Comparison of ENCODE assay signal across 23 cellular contexts in genomic region chr7:5170251-5170650, GRCh38. TPM values are rescaled to one million over a fixed set of nuclear protein-coding genes. Genes with fewer than 3 reads are reported as not detected.
DNase-seq lines count a peak whose midpoint lies in the region; ATAC-seq and TF ChIP-seq lines count a peak whose summit lies in the region.
"Had no signal": no experiment of that assay in that cellular context is flagged by ENCODE, and none has a peak within 500 bp of the region (broad histone marks: within the 10 kb centered on the region; RNA-seq: fewer than 3 reads in every experiment).

No MANE protein-coding gene starts in this region.

- H3K27ac ChIP-seq in CD4-positive, alpha-beta memory T cell (ENCODE audit: low read depth, low read length) = no peak overlapping the region
- H3K27ac ChIP-seq in DND-41 (ENCODE audit: low read length) (no peak overlapping the region), upper lobe of left lung (no peak overlapping the region), Karpas-422 (ENCODE audit: low read length) (no peak overlapping the region)
- H3K27ac ChIP-seq: SJSA1 had no signal

- intact Hi-C loops in CD4-positive, alpha-beta memory T cell (cut with micrococcal nuclease) = no loop called here
- intact Hi-C loops in posterior vena cava (cut with DNase I) = no loop called here

- no peak overlapping the region for H3K9ac ChIP-seq in DND-41 (ENCODE audit: low read depth, low read length)
- H3K9ac ChIP-seq in Karpas-422 (ENCODE audit: low read length) = no peak overlapping the region

- H3K4me2 ChIP-seq in DND-41 (ENCODE audit: insufficient read depth, low read length) (no peak overlapping the region), Karpas-422 (ENCODE audit: low read depth, low read length, poor library complexity, severe bottlenecking) (no peak overlapping the region)
- H3K4me2 ChIP-seq: GM23338 had no signal

- ATAC-seq in DND-41 (ENCODE audit: insufficient read depth, low read depth) (0 out of 3 replicates have a peak, but pooled peaks have one; percentile 24), upper lobe of left lung (ENCODE audit: low FRiP score in 2 of 2) (no peak)
- ATAC-seq: GM23338, K562, PC-3 had no signal

- no peaks in the 10 kb centered on the region for H3K27me3 ChIP-seq in CD4-positive, alpha-beta memory T cell (ENCODE audit: insufficient read depth, low read length)
- no peaks in the 10 kb centered on the region for H3K27me3 ChIP-seq in DND-41 (ENCODE audit: insufficient read depth, low read length, poor library complexity)
- no peaks in the 10 kb centered on the region for H3K27me3 ChIP-seq in upper lobe of left lung
- H3K27me3 ChIP-seq in Karpas-422 (ENCODE audit: low read length) = no peaks in the 10 kb centered on the region
- H3K27me3 ChIP-seq: SJSA1 had no signal

- 44 to 54% methylated on average over 4 of the region's 4 CpGs for WGBS in upper lobe of left lung, 2 donors

- TF ChIP-seq CTCF in DND-41 (IDR thresholded peaks at IDR 0.05; ENCODE audit: borderline replicate concordance, extremely low read depth, low read length, poor library complexity, severe bottlenecking) (no peak), chondrocyte (IDR thresholded peaks at IDR 0.05) (no peak), upper lobe of left lung (IDR thresholded peaks at IDR 0.05) (no peak)

- CTCF ChIA-PET in CD4-positive, alpha-beta memory T cell (lab: Charles Lee; ENCODE audit: partially characterized antibody) = interaction anchor here (0.6 kb wide), 1 partner anchor 632 kb away, joined by 3 read pairs; no protein-coding TSS in a partner anchor

- H3K27me3 Mint-ChIP-seq in CD4-positive, alpha-beta memory T cell = peaks cover 0 to 1% of the 10 kb centered on the region in 2 donors
- H3K27me3 Mint-ChIP-seq in chondrocyte (ENCODE audit: low read depth) = peaks cover 15% of the 10 kb centered on the region

- H3K79me2 ChIP-seq in DND-41 (ENCODE audit: insufficient read depth, low read length) (no peaks in the 10 kb centered on the region), Karpas-422 (ENCODE audit: low read length) (no peaks in the 10 kb centered on the region)

- H4K20me1 ChIP-seq in DND-41 (ENCODE audit: insufficient read depth, low read length) (no peaks in the 10 kb centered on the region), Karpas-422 (ENCODE audit: insufficient read depth, low read depth, low read length) (no peaks in the 10 kb centered on the region)

- no peak for TF ChIP-seq POLR2A in upper lobe of left lung (IDR thresholded peaks at IDR 0.05)

- DNase-seq in CD4-positive, alpha-beta memory T cell = peak in 1 of 5 donors; percentile 31
- DNase-seq in DND-41 = no peak
- DNase-seq in chondrocyte (ENCODE audit: low spot score) = peak; percentile 49
- DNase-seq in posterior vena cava (ENCODE audit: low spot score) = peak; percentile 49
- no peak for DNase-seq in upper lobe of left lung
- DNase-seq in NCI-H2029 treated with DMSO at 0.1 percent for 48 hours (lab: John Stamatoyannopoulos, UW) = no peak
- DNase-seq in Karpas-422 = no peak
- DNase-seq: C1 segment of cervical spinal cord; DMS153; HFFc6; MV-4-11; NCI-H1105; NCI-H146; NCI-H2029; NCI-H446 treated with DMSO at 0.1 percent for 48 hours; NCI-H526; NCI-H82; NK-92 treated with Interleukin-12 subunit alpha and Interleukin-12 subunit beta, amount 100 ng/mL, for 24 hours; PC-3 had no signal

- TF ChIP-seq EP300 in upper lobe of left lung (IDR thresholded peaks at IDR 0.05) = no peak

- peak overlapping the region in 5 of 7 donors; percentile 41 to 85 (median 65) for H3K27ac Mint-ChIP-seq in CD4-positive, alpha-beta memory T cell
- no peak overlapping the region for H3K27ac Mint-ChIP-seq in chondrocyte (ENCODE audit: unreplicated experiment)
- H3K27ac Mint-ChIP-seq: GM23338, HFFc6 had no signal

- no peaks in the 10 kb centered on the region for H3K9me2 ChIP-seq in Karpas-422 (replicated peaks; ENCODE audit: insufficient read depth, low read length)

- H3K4me3 Mint-ChIP-seq in CD4-positive, alpha-beta memory T cell = peak overlapping the region in 4 of 8 donors; percentile 66 to 79 (median 70)
- no peak overlapping the region for H3K4me3 Mint-ChIP-seq in chondrocyte (ENCODE audit: unreplicated experiment)
- H3K4me3 Mint-ChIP-seq: GM23338, HFFc6 had no signal

- no peak overlapping the region for H3K4me3 ChIP-seq in CD4-positive, alpha-beta memory T cell (ENCODE audit: low read length in 2 of 2)
- no peak overlapping the region for H3K4me3 ChIP-seq in DND-41 (ENCODE audit: low read depth in 1 of 2, low read length in 2 of 2)
- H3K4me3 ChIP-seq in upper lobe of left lung = no peak overlapping the region
- no peak overlapping the region for H3K4me3 ChIP-seq in Karpas-422 (ENCODE audit: low read length)
- H3K4me3 ChIP-seq: GM23338, HAP-1, K562, SJSA1 had no signal

- H3K4me1 Mint-ChIP-seq in CD4-positive, alpha-beta memory T cell = peaks cover 0 to 14% (median 7%) of the 10 kb centered on the region in 4 donors
- no peaks in the 10 kb centered on the region for H3K4me1 Mint-ChIP-seq in chondrocyte (ENCODE audit: low read depth)
- H3K4me1 Mint-ChIP-seq: GM23338 had no signal

- no peak overlapping the region for H2AFZ ChIP-seq in DND-41 (ENCODE audit: low read depth, low read length)
- no peak overlapping the region for H2AFZ ChIP-seq in Karpas-422 (ENCODE audit: low read length)
- H2AFZ ChIP-seq: GM23338 had no signal

- no peaks in the 10 kb centered on the region for H3K9me3 ChIP-seq in CD4-positive, alpha-beta memory T cell (ENCODE audit: control insufficient read depth in 1 of 2, low read length in 2 of 2)
- H3K9me3 ChIP-seq in DND-41 (ENCODE audit: insufficient read depth, low read length, severe bottlenecking) (no peaks in the 10 kb centered on the region), upper lobe of left lung (no peaks in the 10 kb centered on the region), Karpas-422 (ENCODE audit: low read length) (no peaks in the 10 kb centered on the region)
- H3K9me3 ChIP-seq: HAP-1, SJSA1 had no signal

- no peaks in the 10 kb centered on the region for H3K36me3 ChIP-seq in CD4-positive, alpha-beta memory T cell (ENCODE audit: insufficient read depth, low read length)
- no peaks in the 10 kb centered on the region for H3K36me3 ChIP-seq in DND-41 (ENCODE audit: insufficient read depth, low read length)
- H3K36me3 ChIP-seq in upper lobe of left lung = no peaks in the 10 kb centered on the region
- no peaks in the 10 kb centered on the region for H3K36me3 ChIP-seq in Karpas-422 (ENCODE audit: insufficient read depth, low read length)
- H3K36me3 ChIP-seq: HAP-1, SJSA1 had no signal

- H3K9me3 Mint-ChIP-seq in CD4-positive, alpha-beta memory T cell = peaks cover 0 to 2% (median 0%) of the 10 kb centered on the region in 8 donors
- H3K9me3 Mint-ChIP-seq in chondrocyte (ENCODE audit: low read depth) = no peaks in the 10 kb centered on the region
- H3K9me3 Mint-ChIP-seq: GM23338, HFFc6 had no signal

- H3K4me1 ChIP-seq in CD4-positive, alpha-beta memory T cell (ENCODE audit: insufficient read depth, low read length) = no peaks in the 10 kb centered on the region
- H3K4me1 ChIP-seq in DND-41 (ENCODE audit: insufficient read depth, low read length) = no peaks in the 10 kb centered on the region
- H3K4me1 ChIP-seq in upper lobe of left lung = no peaks in the 10 kb centered on the region
- H3K4me1 ChIP-seq in Karpas-422 (ENCODE audit: low read length) = no peaks in the 10 kb centered on the region
- H3K4me1 ChIP-seq: SJSA1 had no signal

- POLR2A ChIA-PET in CD4-positive, alpha-beta memory T cell (lab: Charles Lee; ENCODE audit: partially characterized antibody) = no interaction called here

- no peaks in the 10 kb centered on the region for H3K36me3 Mint-ChIP-seq in CD4-positive, alpha-beta memory T cell
- H3K36me3 Mint-ChIP-seq in chondrocyte (ENCODE audit: low read depth) = no peaks in the 10 kb centered on the region

RNA-seq across cellular contexts. Expression of gene WIPI2, which starts 19.8 kb away (rescaled TPM):
- 10 to 100 TPM; 78.6 to 78.8 TPM for total RNA-seq in CD4-positive, alpha-beta memory T cell
- polyA plus RNA-seq in CD4-positive, alpha-beta memory T cell = 10 to 100 TPM; 82.1 to 91.1 TPM
- total RNA-seq in chondrocyte (61.0 to 68.0 TPM (median 61.6 TPM) in 3 replicates), posterior vena cava (10 to 100 TPM; 37.2 to 38.7 TPM), upper lobe of left lung (100 to 1,000 TPM in 1 of 6 donors, 10 to 100 TPM in 5; 49.1 to 129 (median 67.0) TPM)
- total RNA-seq in Karpas-422 (2014; rRNA removed; shearing (Covaris generic); ENCODE audit: low replicate concordance) = 51.6 and 75.7 TPM in 2 replicates

Comparison
In these comparisons a context has a peak if more than half of its experiments do, and no peak if none do; other contexts are left out.
1. DNase-seq: peak in chondrocyte (single experiment) and posterior vena cava (single experiment); none in DND-41 (single experiment), upper lobe of left lung (0 of 2), NCI-H2029 treated with DMSO at 0.1 percent for 48 hours (single experiment) and Karpas-422 (single experiment).